Comparison of ENCODE assay signal across 12 cellular contexts in genomic region chr3:8869613-8870012, GRCh38.
DNase-seq lines count a peak whose midpoint lies in the region; ATAC-seq and TF ChIP-seq lines count a peak whose summit lies in the region.
"Had no signal": no experiment of that assay in that cellular context is flagged by ENCODE, and none has a peak within 500 bp of the region (broad histone marks: within the 10 kb centered on the region; RNA-seq: fewer than 3 reads in every experiment).

No MANE protein-coding gene starts in this region.

- peak; percentile 83 for DNase-seq in GM03348 (ENCODE audit: low spot score)
- DNase-seq in RKO (ENCODE audit: low spot score) = peak; percentile 85
- DNase-seq in fibroblast of gingiva (ENCODE audit: low read depth) = peak; percentile 77
- no peak for DNase-seq in osteocyte (ENCODE audit: extremely low spot score, unreplicated experiment)
- no peak for DNase-seq in activated T-helper 1 cell treated with anti-CD3 and anti-CD28 coated beads, Interleukin-12 subunit alpha, Interleukin-12 subunit beta, Interleukin-2, Interleukin-4 antibody, amounts not matched to agents 30 ng/mL and 10 ng/mL and 1 ng/mL, durations not matched to agents 14 hours and 24 hours and 36 hours (ENCODE audit: low spot score)
- DNase-seq in GM19240 (ENCODE audit: insufficient read length, low spot score) = no peak
- DNase-seq: adrenal gland, NCI-H1694, Peyer's patch had no signal

- no peak overlapping the region for H3K27ac ChIP-seq in gastroesophageal sphincter
- H3K27ac ChIP-seq: adrenal gland, neutrophil, Peyer's patch had no signal

- peaks cover 37% of the 10 kb centered on the region for H3K4me1 Mint-ChIP-seq in osteocyte (ENCODE audit: unreplicated experiment)
- H3K4me1 Mint-ChIP-seq in activated T-helper 1 cell treated with anti-CD3 and anti-CD28 coated beads, Interleukin-12 subunit alpha, Interleukin-12 subunit beta, Interleukin-2, Interleukin-4 antibody, amounts not matched to agents 30 ng/mL and 10 ng/mL and 1 ng/mL, durations not matched to agents 14 hours and 24 hours and 36 hours (ENCODE audit: low read depth) = no peaks in the 10 kb centered on the region

- no peaks in the 10 kb centered on the region for H3K9me3 Mint-ChIP-seq in osteocyte (ENCODE audit: unreplicated experiment)
- H3K9me3 Mint-ChIP-seq in activated T-helper 1 cell treated with anti-CD3 and anti-CD28 coated beads, Interleukin-12 subunit alpha, Interleukin-12 subunit beta, Interleukin-2, Interleukin-4 antibody, amounts not matched to agents 30 ng/mL and 10 ng/mL and 1 ng/mL, durations not matched to agents 14 hours and 24 hours and 36 hours = no peaks in the 10 kb centered on the region

- no peaks in the 10 kb centered on the region for H3K36me3 ChIP-seq in gastroesophageal sphincter
- H3K36me3 ChIP-seq: adrenal gland, neutrophil, Peyer's patch had no signal

- H3K27me3 Mint-ChIP-seq in osteocyte (ENCODE audit: unreplicated experiment) = no peaks in the 10 kb centered on the region
- H3K27me3 Mint-ChIP-seq in activated T-helper 1 cell treated with anti-CD3 and anti-CD28 coated beads, Interleukin-12 subunit alpha, Interleukin-12 subunit beta, Interleukin-2, Interleukin-4 antibody, amounts not matched to agents 30 ng/mL and 10 ng/mL and 1 ng/mL, durations not matched to agents 14 hours and 24 hours and 36 hours (ENCODE audit: insufficient read depth) = no peaks in the 10 kb centered on the region

- H3K4me3 ChIP-seq in gastroesophageal sphincter = no peak overlapping the region
- H3K4me3 ChIP-seq: adrenal gland, Peyer's patch had no signal

- no peak for TF ChIP-seq EP300 in gastroesophageal sphincter (IDR thresholded peaks at IDR 0.05)

- no peaks in the 10 kb centered on the region for H3K36me3 Mint-ChIP-seq in osteocyte (ENCODE audit: unreplicated experiment)
- peaks cover 3% of the 10 kb centered on the region for H3K36me3 Mint-ChIP-seq in activated T-helper 1 cell treated with anti-CD3 and anti-CD28 coated beads, Interleukin-12 subunit alpha, Interleukin-12 subunit beta, Interleukin-2, Interleukin-4 antibody, amounts not matched to agents 30 ng/mL and 10 ng/mL and 1 ng/mL, durations not matched to agents 14 hours and 24 hours and 36 hours (ENCODE audit: low read depth)

- no peaks in the 10 kb centered on the region for H3K27me3 ChIP-seq in gastroesophageal sphincter
- H3K27me3 ChIP-seq: adrenal gland, neutrophil, Peyer's patch had no signal

- H3K4me3 Mint-ChIP-seq in osteocyte (ENCODE audit: unreplicated experiment) = no peak overlapping the region
- no peak overlapping the region for H3K4me3 Mint-ChIP-seq in activated T-helper 1 cell treated with anti-CD3 and anti-CD28 coated beads, Interleukin-12 subunit alpha, Interleukin-12 subunit beta, Interleukin-2, Interleukin-4 antibody, amounts not matched to agents 30 ng/mL and 10 ng/mL and 1 ng/mL, durations not matched to agents 14 hours and 24 hours and 36 hours

- ATAC-seq in gastroesophageal sphincter (no peak), HG02798 (IDR thresholded peaks at IDR 0.05; ENCODE audit: poor library complexity, unreplicated experiment) (no peak)

- intact Hi-C loops in activated T-helper 1 cell treated with anti-CD3 and anti-CD28 coated beads, Interleukin-12 subunit alpha, Interleukin-12 subunit beta, Interleukin-2, Interleukin-4 antibody, amounts not matched to agents 30 ng/mL and 10 ng/mL and 1 ng/mL, durations not matched to agents 14 hours and 24 hours and 36 hours (cut with micrococcal nuclease) = no loop called here

- TF ChIP-seq CTCF in osteocyte (IDR thresholded peaks at IDR 0.05) (no peak), gastroesophageal sphincter (IDR thresholded peaks at IDR 0.05) (no peak)

- WGBS in gastroesophageal sphincter (ENCODE audit: low coverage in 1 of 2), 2 donors = 46 to 80% methylated on average over 1 to 2 of the region's 2 CpGs

- peak overlapping the region; percentile 75 for H3K27ac Mint-ChIP-seq in osteocyte (ENCODE audit: unreplicated experiment)
- H3K27ac Mint-ChIP-seq in activated T-helper 1 cell treated with anti-CD3 and anti-CD28 coated beads, Interleukin-12 subunit alpha, Interleukin-12 subunit beta, Interleukin-2, Interleukin-4 antibody, amounts not matched to agents 30 ng/mL and 10 ng/mL and 1 ng/mL, durations not matched to agents 14 hours and 24 hours and 36 hours = no peak overlapping the region

- H3K9me3 ChIP-seq in gastroesophageal sphincter = no peaks in the 10 kb centered on the region
- H3K9me3 ChIP-seq: adrenal gland, neutrophil, Peyer's patch had no signal

- no peaks in the 10 kb centered on the region for H3K4me1 ChIP-seq in gastroesophageal sphincter
- H3K4me1 ChIP-seq: adrenal gland, Peyer's patch had no signal

- no peak for TF ChIP-seq POLR2A in gastroesophageal sphincter (IDR thresholded peaks at IDR 0.05)

Comparison
In these comparisons a context has a peak if more than half of its experiments do, and no peak if none do; other contexts are left out.
1. DNase-seq: peak in GM03348 (single experiment), RKO (single experiment) and fibroblast of gingiva (single experiment); none in osteocyte (single experiment), activated T-helper 1 cell treated with anti-CD3 and anti-CD28 coated beads, Interleukin-12 subunit alpha, Interleukin-12 subunit beta, Interleukin-2, Interleukin-4 antibody, amounts not matched to agents 30 ng/mL and 10 ng/mL and 1 ng/mL, durations not matched to agents 14 hours and 24 hours and 36 hours (single experiment) and GM19240 (single experiment).